Comparison of ENCODE assay signal across 16 cellular contexts in genomic region chr10:31059323-31059722, GRCh38.
"Had no signal": no experiment of that assay in that cellular context is flagged by ENCODE, and none has a peak within 500 bp of the region (broad histone marks: within the 10 kb centered on the region; RNA-seq: fewer than 3 reads in every experiment).

No MANE protein-coding gene starts in this region.

- DNase-seq: activated CD4-positive, alpha-beta memory T cell treated with anti-CD3 and anti-CD28 coated beads, Interleukin-2, amount 10 ng/mL, durations not matched to agents 7 days and 5 days; activated CD4-positive, alpha-beta T cell treated with anti-CD3 and anti-CD28 coated beads for 36 hours; activated naive CD4-positive, alpha-beta T cell treated with anti-CD3 and anti-CD28 coated beads, Interleukin-2, amount 50 U/mL, for 16 hours; activated T-cell treated with anti-CD3 and anti-CD28 coated beads, Interleukin-2, amount 50 U/mL, for 24 hours; adrenal gland; caudate nucleus; colonic mucosa; effector CD4-positive, alpha-beta T cell; gastrocnemius medialis; heart left ventricle; naive B cell; pancreas; stimulated activated CD4-positive, alpha-beta T cell treated with anti-CD3 and anti-CD28 coated beads, Interleukin-12 subunit alpha, Interleukin-12 subunit beta, amount 100 ng/mL, for 4 hours; stimulated activated CD4-positive, alpha-beta T cell treated with anti-CD3 and anti-CD28 coated beads, Interleukin-2, amount 100 ng/mL, for 24 hours; T-helper 2 cell had no signal

- H3K4me1 ChIP-seq: adrenal gland, colonic mucosa, pancreas had no signal

- H3K4me3 Mint-ChIP-seq: activated CD4-positive, alpha-beta memory T cell treated with anti-CD3 and anti-CD28 coated beads, Interleukin-2, amount 10 ng/mL, durations not matched to agents 7 days and 5 days; activated CD4-positive, alpha-beta T cell treated with anti-CD3 and anti-CD28 coated beads for 36 hours; activated T-cell treated with anti-CD3 and anti-CD28 coated beads, Interleukin-2, amount 50 U/mL, for 24 hours; stimulated activated effector memory CD8-positive, alpha-beta T cell treated with anti-CD3 and anti-CD28 coated beads, Interleukin-12 subunit alpha, Interleukin-12 subunit beta, amount 100 ng/mL, for 72 hours had no signal

- H3K36me3 ChIP-seq: adrenal gland, colonic mucosa, gastrocnemius medialis, heart left ventricle, pancreas had no signal

- H3K27me3 ChIP-seq: adrenal gland, colonic mucosa, gastrocnemius medialis, heart left ventricle, pancreas had no signal

- H3K9me3 ChIP-seq: adrenal gland, colonic mucosa, gastrocnemius medialis, heart left ventricle, pancreas had no signal

- H3K4me3 ChIP-seq: adrenal gland, colonic mucosa, gastrocnemius medialis, heart left ventricle, pancreas had no signal

- H3K4me1 Mint-ChIP-seq: activated CD4-positive, alpha-beta T cell treated with anti-CD3 and anti-CD28 coated beads for 36 hours; naive B cell; stimulated activated effector memory CD8-positive, alpha-beta T cell treated with anti-CD3 and anti-CD28 coated beads, Interleukin-12 subunit alpha, Interleukin-12 subunit beta, amount 100 ng/mL, for 72 hours had no signal

- ATAC-seq: activated CD4-positive, alpha-beta T cell treated with anti-CD3 and anti-CD28 coated beads for 36 hours; gastrocnemius medialis; heart left ventricle; stimulated activated effector memory CD8-positive, alpha-beta T cell treated with anti-CD3 and anti-CD28 coated beads, Interleukin-12 subunit alpha, Interleukin-12 subunit beta, amount 100 ng/mL, for 72 hours had no signal

- H3K27ac Mint-ChIP-seq: activated CD4-positive, alpha-beta memory T cell treated with anti-CD3 and anti-CD28 coated beads, Interleukin-2, amount 10 ng/mL, durations not matched to agents 7 days and 5 days; activated CD4-positive, alpha-beta T cell treated with anti-CD3 and anti-CD28 coated beads for 36 hours; activated T-cell treated with anti-CD3 and anti-CD28 coated beads, Interleukin-2, amount 50 U/mL, for 24 hours; naive B cell; stimulated activated effector memory CD8-positive, alpha-beta T cell treated with anti-CD3 and anti-CD28 coated beads, Interleukin-12 subunit alpha, Interleukin-12 subunit beta, amount 100 ng/mL, for 72 hours had no signal

- H3K36me3 Mint-ChIP-seq: naive B cell; stimulated activated effector memory CD8-positive, alpha-beta T cell treated with anti-CD3 and anti-CD28 coated beads, Interleukin-12 subunit alpha, Interleukin-12 subunit beta, amount 100 ng/mL, for 72 hours had no signal

- H3K9me3 Mint-ChIP-seq: activated CD4-positive, alpha-beta memory T cell treated with anti-CD3 and anti-CD28 coated beads, Interleukin-2, amount 10 ng/mL, durations not matched to agents 7 days and 5 days; activated T-cell treated with anti-CD3 and anti-CD28 coated beads, Interleukin-2, amount 50 U/mL, for 24 hours; stimulated activated effector memory CD8-positive, alpha-beta T cell treated with anti-CD3 and anti-CD28 coated beads, Interleukin-12 subunit alpha, Interleukin-12 subunit beta, amount 100 ng/mL, for 72 hours had no signal
